Comparison of ENCODE assay signal across 16 cellular contexts in the genomic region with DNA sequence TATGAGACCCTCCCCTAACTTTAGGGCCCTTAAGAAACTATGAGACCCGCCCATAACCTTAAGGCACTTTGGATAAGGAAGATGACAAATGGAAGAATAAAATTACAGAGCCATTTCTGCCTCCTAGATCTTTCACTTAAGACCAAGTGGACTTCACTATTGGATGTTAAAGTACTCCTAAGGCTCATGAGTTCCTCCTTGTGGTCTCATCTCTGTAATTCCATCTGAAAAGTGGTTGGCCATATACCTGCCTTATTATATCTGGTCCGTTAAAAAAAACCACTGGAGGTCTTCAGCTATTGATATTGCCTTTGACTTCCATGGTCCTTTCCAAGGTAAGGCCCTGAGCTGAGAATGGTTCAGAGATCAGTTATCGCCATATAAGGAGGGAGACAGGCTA.
DNase-seq lines count a peak whose midpoint lies in the region; TF ChIP-seq lines count a peak whose summit lies in the region.
"Had no signal": no experiment of that assay in that cellular context is flagged by ENCODE, and none has a peak within 500 bp of the region (broad histone marks: within the 10 kb centered on the region; RNA-seq: fewer than 3 reads in every experiment).

No MANE protein-coding gene starts in this region.

- H3K36me3 ChIP-seq in vagina: no peaks in the 10 kb centered on the region
- H3K36me3 ChIP-seq: tibial nerve had no signal

- intact Hi-C loops in activated CD4-positive, alpha-beta T cell treated with anti-CD3 and anti-CD28 coated beads, Interleukin-2, amount 10 ng/mL, durations not matched to agents 24 days and 14 days (cut with micrococcal nuclease): loop anchor here (5.0 to 10.0 kb wide), 4 partner anchors 367 to 1019 kb away; no protein-coding TSS in a partner anchor
- intact Hi-C loops in vagina (cut with DNase I): no loop called here

- no peaks in the 10 kb centered on the region for H3K27me3 ChIP-seq in vagina
- H3K27me3 ChIP-seq: tibial nerve had no signal

- H3K4me3 Mint-ChIP-seq in activated CD4-positive, alpha-beta T cell treated with anti-CD3 and anti-CD28 coated beads, Interleukin-2, amount 10 ng/mL, durations not matched to agents 24 days and 14 days: no peak overlapping the region
- no peak overlapping the region for H3K4me3 Mint-ChIP-seq in mesothelial cell of epicardium
- H3K4me3 Mint-ChIP-seq: nephron progenitor cell, WTC11 had no signal

- H3K4me1 Mint-ChIP-seq in activated CD4-positive, alpha-beta T cell treated with anti-CD3 and anti-CD28 coated beads, Interleukin-2, amount 10 ng/mL, durations not matched to agents 24 days and 14 days: no peaks in the 10 kb centered on the region
- H3K4me1 Mint-ChIP-seq in mesothelial cell of epicardium: peaks cover 34% of the 10 kb centered on the region

- no peaks in the 10 kb centered on the region for H3K9me3 ChIP-seq in vagina
- H3K9me3 ChIP-seq: Caco-2, tibial nerve had no signal

- TF ChIP-seq POLR2A in vagina (IDR thresholded peaks at IDR 0.05): no peak

- in situ Hi-C loops in astrocyte of the spinal cord (cut with HindIII; ENCODE audit: low sequenced_read_pairs): no loop called here

- H3K9me3 Mint-ChIP-seq in activated CD4-positive, alpha-beta T cell treated with anti-CD3 and anti-CD28 coated beads, Interleukin-2, amount 10 ng/mL, durations not matched to agents 24 days and 14 days: no peaks in the 10 kb centered on the region
- H3K9me3 Mint-ChIP-seq in mesothelial cell of epicardium: no peaks in the 10 kb centered on the region
- H3K9me3 Mint-ChIP-seq: nephron progenitor cell, WTC11 had no signal

- no peak overlapping the region for H3K27ac Mint-ChIP-seq in activated CD4-positive, alpha-beta T cell treated with anti-CD3 and anti-CD28 coated beads, Interleukin-2, amount 10 ng/mL, durations not matched to agents 24 days and 14 days
- H3K27ac Mint-ChIP-seq in mesothelial cell of epicardium: peak overlapping the region; percentile 6
- H3K27ac Mint-ChIP-seq: nephron progenitor cell, WTC11 had no signal

- H3K4me1 ChIP-seq in vagina: no peaks in the 10 kb centered on the region

- no peak overlapping the region for H3K4me3 ChIP-seq in astrocyte of the spinal cord (ENCODE audit: low read depth, low read length)
- H3K4me3 ChIP-seq in vagina: no peak overlapping the region
- H3K4me3 ChIP-seq in coronary artery: no peak overlapping the region
- H3K4me3 ChIP-seq: tibial nerve had no signal

- H3K27me3 Mint-ChIP-seq in activated CD4-positive, alpha-beta T cell treated with anti-CD3 and anti-CD28 coated beads, Interleukin-2, amount 10 ng/mL, durations not matched to agents 24 days and 14 days: no peaks in the 10 kb centered on the region
- H3K27me3 Mint-ChIP-seq in mesothelial cell of epicardium (ENCODE audit: low read depth): no peaks in the 10 kb centered on the region

- TF ChIP-seq CTCF in astrocyte of the spinal cord (IDR thresholded peaks at IDR 0.05; ENCODE audit: low read depth, low read length): peak; percentile 22
- TF ChIP-seq CTCF in mesothelial cell of epicardium (IDR thresholded peaks at IDR 0.05; ENCODE audit: unreplicated experiment): no peak
- no peak for TF ChIP-seq CTCF in vagina (IDR thresholded peaks at IDR 0.05)
- no peak for TF ChIP-seq CTCF in coronary artery (IDR thresholded peaks at IDR 0.05)

- no peaks in the 10 kb centered on the region for H3K36me3 Mint-ChIP-seq in activated CD4-positive, alpha-beta T cell treated with anti-CD3 and anti-CD28 coated beads, Interleukin-2, amount 10 ng/mL, durations not matched to agents 24 days and 14 days (ENCODE audit: low read depth)
- H3K36me3 Mint-ChIP-seq in mesothelial cell of epicardium: no peaks in the 10 kb centered on the region
- H3K36me3 Mint-ChIP-seq: WTC11 had no signal

- peak; percentile 27 for DNase-seq in activated CD4-positive, alpha-beta T cell treated with anti-CD3 and anti-CD28 coated beads, Interleukin-2, amount 10 ng/mL, durations not matched to agents 24 days and 14 days
- DNase-seq in activated CD4-positive, alpha-beta T cell treated with anti-CD3 and anti-CD28 coated beads for 1 hour: no peak
- DNase-seq in astrocyte of the spinal cord (ENCODE audit: low read depth, low spot score) (no peak), mesothelial cell of epicardium (ENCODE audit: low spot score in 2 of 2, unreplicated experiment in 2 of 2) (no peak), vagina (ENCODE audit: extremely low spot score in 2 of 2) (no peak), DMS153 treated with DMSO at 0.1 percent for 48 hours (lab: John Stamatoyannopoulos, UW; ENCODE audit: unreplicated experiment) (no peak), NOMO-1 (lab: John Stamatoyannopoulos, UW; ENCODE audit: unreplicated experiment in 2 of 2) (no peak), coronary artery (ENCODE audit: low spot score) (no peak)
- DNase-seq: activated effector memory CD4-positive, alpha-beta T cell treated with Interleukin-2 at 50 U/mL for 16 hours; Caco-2; effector CD4-positive, alpha-beta T cell; NCI-H187 treated with DMSO at 0.1 percent for 48 hours; NCI-H510A; nephron progenitor cell had no signal

- H3K27ac ChIP-seq in vagina (peak overlapping the region; percentile 38), coronary artery (peak overlapping the region in 1 of 2 donors; percentile 61)
- H3K27ac ChIP-seq: tibial nerve had no signal
